In the genomic region with DNA sequence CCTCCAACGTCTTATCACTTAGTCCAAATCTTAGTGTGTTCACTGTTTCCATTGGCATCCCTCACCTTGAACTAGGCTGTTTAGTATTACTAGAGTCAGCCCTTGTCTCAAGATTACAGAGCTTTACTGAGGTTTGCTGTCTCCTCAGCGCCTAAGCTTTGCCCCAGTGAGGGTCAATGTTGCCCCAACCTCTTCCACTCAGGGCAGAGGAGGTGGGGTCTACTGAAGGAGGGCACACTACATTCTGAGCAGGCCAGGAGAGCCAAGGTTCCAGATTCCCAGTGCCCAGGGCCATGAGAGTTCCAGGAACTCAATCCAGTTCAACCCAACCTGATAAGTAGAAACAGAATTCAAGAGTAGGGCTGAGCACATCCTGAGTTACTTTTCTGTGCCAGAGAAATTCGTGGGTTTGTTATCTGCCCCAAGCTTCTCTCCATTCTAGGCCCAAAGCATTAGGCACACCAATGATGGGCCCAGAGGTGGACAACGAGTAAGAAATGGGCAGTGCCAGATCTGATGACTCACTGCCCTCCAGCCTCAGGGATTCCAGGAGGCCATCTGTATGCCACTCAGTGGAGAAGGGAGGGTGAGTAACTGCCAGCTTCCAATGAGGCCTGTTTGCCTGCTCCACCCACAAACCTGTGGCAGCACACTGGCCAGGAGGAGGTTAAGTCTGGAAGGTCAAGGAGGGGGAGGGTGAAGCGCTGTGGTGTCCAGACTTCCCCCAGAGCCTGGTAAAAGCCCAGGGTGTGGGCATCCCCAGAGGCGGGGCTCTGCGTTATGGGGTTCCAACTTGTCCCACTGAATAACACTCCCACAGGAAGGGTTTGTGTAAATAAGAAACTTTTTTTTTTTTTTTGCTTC, we compare ENCODE assay signal across 9 cellular contexts. TPM values are rescaled to one million over a fixed set of nuclear protein-coding genes. Genes with fewer than 3 reads are reported as not detected.
DNase-seq lines count a peak whose midpoint lies in the region; ATAC-seq and TF ChIP-seq lines count a peak whose summit lies in the region.
"Had no signal": no experiment of that assay in that cellular context is flagged by ENCODE, and none has a peak within 500 bp of the region (broad histone marks: within the 10 kb centered on the region; RNA-seq: fewer than 3 reads in every experiment).

No MANE protein-coding gene starts in this region.

- TF ChIP-seq CTCF in fibroblast of the aortic adventitia (IDR thresholded peaks at IDR 0.05; ENCODE audit: insufficient read depth, low read length), result no peak
- TF ChIP-seq CTCF in prostate gland (IDR thresholded peaks at IDR 0.05), result no peak

- peak; percentile 86 for DNase-seq in Daoy (ENCODE audit: low read depth)
- DNase-seq in SK-MEL-5 (ENCODE audit: low read depth, low spot score), result peak; percentile 76
- DNase-seq in fibroblast of the aortic adventitia (ENCODE audit: low read depth), result peak; percentile 82
- DNase-seq in prostate gland (ENCODE audit: low spot score), result peak; percentile 39
- DNase-seq in NCI-H2171 treated with DMSO at 0.1 percent for 48 hours (lab: John Stamatoyannopoulos, UW), result no peak
- no peak for DNase-seq in cortex of kidney (lab: John Stamatoyannopoulos, UW)
- no peak for DNase-seq in activated CD4-positive, alpha-beta T cell treated with anti-CD3 and anti-CD28 coated beads for 48 hours

- no peak overlapping the region for H3K4me3 ChIP-seq in fibroblast of the aortic adventitia (ENCODE audit: low read depth, low read length)
- no peak overlapping the region for H3K4me3 ChIP-seq in prostate gland

- H3K9me3 ChIP-seq in prostate gland, result no peaks in the 10 kb centered on the region

- peak overlapping the region; percentile 64 to 68 for H3K27ac ChIP-seq in prostate gland
- H3K27ac ChIP-seq: parathyroid adenoma had no signal

- WGBS in prostate gland, result 29% methylated on average over 7 of the region's 7 CpGs

- H3K27me3 ChIP-seq in prostate gland (replicated peaks; ENCODE audit: insufficient read depth), result no peaks in the 10 kb centered on the region

- H3K36me3 ChIP-seq in prostate gland, result peaks cover 0 to 12% of the 10 kb centered on the region in 2 donors

- ATAC-seq in GM18520 (IDR thresholded peaks at IDR 0.05; ENCODE audit: unreplicated experiment), result no peak

- in situ Hi-C loops in SK-MEL-5 (cut with HindIII; ENCODE audit: low pct_unique_long_range_greater_than_20kb, low sequenced_read_pairs), result no loop called here

- intact Hi-C loops in prostate gland (cut with DNase I), result no loop called here

- TF ChIP-seq POLR2A in prostate gland (IDR thresholded peaks at IDR 0.05), result no peak

- peaks cover 21% of the 10 kb centered on the region for H3K4me1 ChIP-seq in prostate gland (replicated peaks)
- H3K4me1 ChIP-seq: parathyroid adenoma had no signal

RNA-seq across cellular contexts. Expression of a gene that starts 8.2 kb away (rescaled TPM):
- 5.8 and 9.0 TPM in 2 replicates for total RNA-seq in Daoy (2014; rRNA removed; shearing (Covaris generic))
- 8.7 and 9.9 TPM in 2 replicates for total RNA-seq in SK-MEL-5 (2014; rRNA removed; shearing (Covaris generic))
- 16.1 and 17.9 TPM in 2 replicates for polyA plus RNA-seq in SK-MEL-5 (2015; cell fraction: cytosol; rRNA removed)
- polyA plus RNA-seq in SK-MEL-5 (2015; cell fraction: nucleus; rRNA removed), result 132 and 149 TPM in 2 replicates
- total RNA-seq in fibroblast of the aortic adventitia (ENCODE audit: low replicate concordance), result 4.3 and 12.1 TPM in 2 replicates
- 10 to 100 TPM; 36.8 to 57.7 TPM for total RNA-seq in prostate gland

RNA-seq across cellular contexts. Expression of a gene that starts 9.5 kb away (rescaled TPM):
- total RNA-seq in Daoy (2014; rRNA removed; shearing (Covaris generic)), result 2.5 and 8.9 TPM in 2 replicates
- total RNA-seq in SK-MEL-5 (2014; rRNA removed; shearing (Covaris generic)), result 10.1 and 11.1 TPM in 2 replicates
- 21.6 and 28.0 TPM in 2 replicates for polyA plus RNA-seq in SK-MEL-5 (2015; cell fraction: cytosol; rRNA removed)
- polyA plus RNA-seq in SK-MEL-5 (2015; cell fraction: nucleus; rRNA removed), result 30.0 and 34.6 TPM in 2 replicates
- total RNA-seq in fibroblast of the aortic adventitia (ENCODE audit: low replicate concordance), result 15.5 and 15.6 TPM in 2 replicates
- total RNA-seq in prostate gland, result 100 to 1,000 TPM in 1 of 2 donors, 10 to 100 TPM in 1; 87.4 to 102 TPM

RNA-seq across cellular contexts. Expression of a gene that starts 14.3 kb away (rescaled TPM):
- 0.29 TPM in 1 of 2 replicates, not detected in the other for total RNA-seq in Daoy (2014; rRNA removed; shearing (Covaris generic))
- total RNA-seq in SK-MEL-5 (2014; rRNA removed; shearing (Covaris generic)), result 0.43 and 0.63 TPM in 2 replicates
- polyA plus RNA-seq in SK-MEL-5 (2015; cell fraction: cytosol; rRNA removed), result 0.90 and 1.1 TPM in 2 replicates
- 2.1 and 4.1 TPM in 2 replicates for polyA plus RNA-seq in SK-MEL-5 (2015; cell fraction: nucleus; rRNA removed)
- total RNA-seq in fibroblast of the aortic adventitia (ENCODE audit: low replicate concordance) (4.3 and 4.9 TPM in 2 replicates), prostate gland (1 to 10 TPM; 1.2 to 10.0 TPM)

RNA-seq across cellular contexts. Expression of a gene that starts 15.0 kb away (rescaled TPM):
- total RNA-seq in Daoy (2014; rRNA removed; shearing (Covaris generic)), result 2.1 and 7.4 TPM in 2 replicates
- total RNA-seq in SK-MEL-5 (2014; rRNA removed; shearing (Covaris generic)), result 2.5 and 4.6 TPM in 2 replicates
- polyA plus RNA-seq in SK-MEL-5 (2015; cell fraction: cytosol; rRNA removed), result 7.3 and 8.0 TPM in 2 replicates
- 32.4 and 34.5 TPM in 2 replicates for polyA plus RNA-seq in SK-MEL-5 (2015; cell fraction: nucleus; rRNA removed)
- total RNA-seq in fibroblast of the aortic adventitia (ENCODE audit: low replicate concordance) (32.0 and 41.5 TPM in 2 replicates), prostate gland (1 to 10 TPM; 1.9 to 9.9 TPM)

RNA-seq across cellular contexts. Expression of a gene that starts 57.8 kb away (rescaled TPM):
- total RNA-seq in Daoy (2014; rRNA removed; shearing (Covaris generic)), result 36.9 and 54.3 TPM in 2 replicates
- total RNA-seq in SK-MEL-5 (2014; rRNA removed; shearing (Covaris generic)), result 51.7 and 52.1 TPM in 2 replicates
- polyA plus RNA-seq in SK-MEL-5 (2015; cell fraction: cytosol; rRNA removed), result 121 and 131 TPM in 2 replicates
- 77.3 and 101 TPM in 2 replicates for polyA plus RNA-seq in SK-MEL-5 (2015; cell fraction: nucleus; rRNA removed)
- total RNA-seq in fibroblast of the aortic adventitia (ENCODE audit: low replicate concordance) (15.3 and 50.6 TPM in 2 replicates), prostate gland (10 to 100 TPM; 38.7 to 78.4 TPM)

Comparison
In these comparisons a context has a peak if more than half of its experiments do, and no peak if none do; other contexts are left out.
1. DNase-seq: peak in Daoy (single experiment), SK-MEL-5 (single experiment), fibroblast of the aortic adventitia (single experiment) and prostate gland (single experiment); none in NCI-H2171 treated with DMSO at 0.1 percent for 48 hours (single experiment), cortex of kidney (single experiment) and activated CD4-positive, alpha-beta T cell treated with anti-CD3 and anti-CD28 coated beads for 48 hours (single experiment).